In genomic region chr9:128828719-128829452, GRCh38 we compare ENCODE assay signal across 1 cellular context.
TF ChIP-seq lines count a peak whose summit lies in the region.

No MANE protein-coding gene starts in this region.

TF ChIP-seq in liver, 16 proteins besides CTCF, POLR2A, EP300 and RAD21 (continued from another document):
- TF ChIP-seq, protein P1, sequence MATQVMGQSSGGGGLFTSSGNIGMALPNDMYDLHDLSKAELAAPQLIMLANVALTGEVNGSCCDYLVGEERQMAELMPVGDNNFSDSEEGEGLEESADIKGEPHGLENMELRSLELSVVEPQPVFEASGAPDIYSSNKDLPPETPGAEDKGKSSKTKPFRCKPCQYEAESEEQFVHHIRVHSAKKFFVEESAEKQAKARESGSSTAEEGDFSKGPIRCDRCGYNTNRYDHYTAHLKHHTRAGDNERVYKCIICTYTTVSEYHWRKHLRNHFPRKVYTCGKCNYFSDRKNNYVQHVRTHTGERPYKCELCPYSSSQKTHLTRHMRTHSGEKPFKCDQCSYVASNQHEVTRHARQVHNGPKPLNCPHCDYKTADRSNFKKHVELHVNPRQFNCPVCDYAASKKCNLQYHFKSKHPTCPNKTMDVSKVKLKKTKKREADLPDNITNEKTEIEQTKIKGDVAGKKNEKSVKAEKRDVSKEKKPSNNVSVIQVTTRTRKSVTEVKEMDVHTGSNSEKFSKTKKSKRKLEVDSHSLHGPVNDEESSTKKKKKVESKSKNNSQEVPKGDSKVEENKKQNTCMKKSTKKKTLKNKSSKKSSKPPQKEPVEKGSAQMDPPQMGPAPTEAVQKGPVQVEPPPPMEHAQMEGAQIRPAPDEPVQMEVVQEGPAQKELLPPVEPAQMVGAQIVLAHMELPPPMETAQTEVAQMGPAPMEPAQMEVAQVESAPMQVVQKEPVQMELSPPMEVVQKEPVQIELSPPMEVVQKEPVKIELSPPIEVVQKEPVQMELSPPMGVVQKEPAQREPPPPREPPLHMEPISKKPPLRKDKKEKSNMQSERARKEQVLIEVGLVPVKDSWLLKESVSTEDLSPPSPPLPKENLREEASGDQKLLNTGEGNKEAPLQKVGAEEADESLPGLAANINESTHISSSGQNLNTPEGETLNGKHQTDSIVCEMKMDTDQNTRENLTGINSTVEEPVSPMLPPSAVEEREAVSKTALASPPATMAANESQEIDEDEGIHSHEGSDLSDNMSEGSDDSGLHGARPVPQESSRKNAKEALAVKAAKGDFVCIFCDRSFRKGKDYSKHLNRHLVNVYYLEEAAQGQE (IDR thresholded peaks at IDR 0.05) = no peak
- TF ChIP-seq JUND (IDR thresholded peaks at IDR 0.05) = no peak
